In genomic region chr22:38982008-38982927, GRCh38 we compare ENCODE assay signal across 8 cellular contexts. TPM values are rescaled to one million over a fixed set of nuclear protein-coding genes. Genes with fewer than 3 reads are reported as not detected.
A peak's percentile ranks its signal among the peaks of the same experiment; 100 is the strongest.
DNase-seq lines count a peak whose midpoint lies in the region; ATAC-seq and TF ChIP-seq lines count a peak whose summit lies in the region.

TSS of gene APOBEC3B (plus strand) at chr22:38982347. CDS start at chr22:38982454, 107 bp downstream.

- H3K4me3 Mint-ChIP-seq in naive B cell = peak within 1 kb of the TSS; percentile 87 to 99 (median 94)

- H3K27me3 Mint-ChIP-seq in naive B cell = no peaks in the 10 kb centered on the region

- peaks cover 0 to 22% (median 16%) of the 10 kb centered on the region in 4 donors for H3K4me1 ChIP-seq in esophagus muscularis mucosa

- intact Hi-C loops in esophagus muscularis mucosa (cut with DNase I) = loop anchor here (5.0 to 10.0 kb wide), 2 partner anchors 57 to 115 kb away; no protein-coding TSS in a partner anchor

- H3K4me1 Mint-ChIP-seq in naive B cell = peaks cover 12 to 39% (median 26%) of the 10 kb centered on the region in 3 donors

- H3K36me3 ChIP-seq in esophagus muscularis mucosa = no peaks in the 10 kb centered on the region

- ATAC-seq in HG02852 (IDR thresholded peaks at IDR 0.05; ENCODE audit: unreplicated experiment) (peak; percentile 65), naive B cell (ENCODE audit: low read depth in 2 of 2) (peak; percentile 80 to 81)

- no peaks in the 10 kb centered on the region for H3K27me3 ChIP-seq in esophagus muscularis mucosa

- whole genome bisulfite sequencing in esophagus muscularis mucosa = no CpG with 5 or more reads among the region's 16 CpGs

- peak within 1 kb of the TSS in 3 of 4 donors; percentile 63 to 73 (median 69) for H3K27ac ChIP-seq in esophagus muscularis mucosa (replicated peaks in 1 of 4)

- H3K4me3 ChIP-seq in GM12865 (ENCODE audit: low read depth, low read length) = peak within 1 kb of the TSS; percentile 72
- H3K4me3 ChIP-seq in esophagus muscularis mucosa = peak within 1 kb of the TSS in 3 of 4 donors; percentile 51 to 62 (median 58)

- peak within 1 kb of the TSS in 5 of 6 donors; percentile 63 to 96 (median 87) for H3K27ac Mint-ChIP-seq in naive B cell

- no peak for TF ChIP-seq POLR2A in esophagus muscularis mucosa (IDR thresholded peaks at IDR 0.05; ENCODE audit: low read depth)

- no peak for TF ChIP-seq EP300 in esophagus muscularis mucosa (IDR thresholded peaks at IDR 0.05)

- DNase-seq in GM12865 (ENCODE audit: low read depth) = peak; percentile 96
- DNase-seq in NOMO-1 treated with dmso at 0.1 percent for 144 hours (lab: John Stamatoyannopoulos, UW; ENCODE audit: unreplicated experiment) = peak; percentile 82
- DNase-seq in activated CD8-positive, alpha-beta memory T cell treated with anti-CD3 and anti-CD28 coated beads, Interleukin-2, amount 50 U/mL, for 48 hours = peak; percentile 77
- DNase-seq in esophagus muscularis mucosa (ENCODE audit: extremely low spot score) = peak; percentile 94
- DNase-seq in naive B cell = peak; percentile 60
- peak; percentile 42 to 70 for DNase-seq in stimulated activated CD8-positive, alpha-beta memory T cell treated with anti-CD3 and anti-CD28 coated beads, Interleukin-7, amount 100 ng/mL, for 48 hours (ENCODE audit: extremely low read depth in 1 of 2, low read depth in 1 of 2)
- no peak for DNase-seq in NCI-H774 (lab: John Stamatoyannopoulos, UW)

- TF ChIP-seq CTCF in GM12865 (IDR thresholded peaks at IDR 0.05; ENCODE audit: insufficient read depth, low read depth, low read length, missing control alignments) = no peak
- no peak for TF ChIP-seq CTCF in esophagus muscularis mucosa (IDR thresholded peaks at IDR 0.05)

- no peaks in the 10 kb centered on the region for H3K9me3 ChIP-seq in esophagus muscularis mucosa

- H3K36me3 Mint-ChIP-seq in naive B cell = no peaks in the 10 kb centered on the region

- H3K9me3 Mint-ChIP-seq in naive B cell = peaks cover 0 to 12% (median 4%) of the 10 kb centered on the region in 7 donors

RNA-seq across cellular contexts. Expression of gene APOBEC3B, which starts in this region (rescaled TPM):
- total RNA-seq in esophagus muscularis mucosa = under 1 TPM in 1 of 4 donors, not detected in 3; 0.50 TPM
- 1 to 10 TPM in 2 of 6 donors, under 1 TPM in 3, not detected in 1; 0.44 to 1.5 (median 0.56) TPM for polyA plus RNA-seq in naive B cell (ENCODE audit: low read depth in 6 of 6)

Comparison
In these comparisons a context has a peak if more than half of its experiments do, and no peak if none do; other contexts are left out.
1. Peak in DNase-seq, H3K4me3 ChIP-seq and H3K27ac ChIP-seq in esophagus muscularis mucosa; RNA of the gene not detected or under 1 TPM.